In genomic region chr2:127414855-127415592, GRCh38 we compare ENCODE assay signal across 1 cellular context.
TF ChIP-seq lines count a peak whose summit lies in the region.

No MANE protein-coding gene starts in this region.

TF ChIP-seq in HepG2, 621 proteins besides CTCF, POLR2A, EP300 and RAD21 (continued from another document and continues in another):
- TF ChIP-seq, protein P1, sequence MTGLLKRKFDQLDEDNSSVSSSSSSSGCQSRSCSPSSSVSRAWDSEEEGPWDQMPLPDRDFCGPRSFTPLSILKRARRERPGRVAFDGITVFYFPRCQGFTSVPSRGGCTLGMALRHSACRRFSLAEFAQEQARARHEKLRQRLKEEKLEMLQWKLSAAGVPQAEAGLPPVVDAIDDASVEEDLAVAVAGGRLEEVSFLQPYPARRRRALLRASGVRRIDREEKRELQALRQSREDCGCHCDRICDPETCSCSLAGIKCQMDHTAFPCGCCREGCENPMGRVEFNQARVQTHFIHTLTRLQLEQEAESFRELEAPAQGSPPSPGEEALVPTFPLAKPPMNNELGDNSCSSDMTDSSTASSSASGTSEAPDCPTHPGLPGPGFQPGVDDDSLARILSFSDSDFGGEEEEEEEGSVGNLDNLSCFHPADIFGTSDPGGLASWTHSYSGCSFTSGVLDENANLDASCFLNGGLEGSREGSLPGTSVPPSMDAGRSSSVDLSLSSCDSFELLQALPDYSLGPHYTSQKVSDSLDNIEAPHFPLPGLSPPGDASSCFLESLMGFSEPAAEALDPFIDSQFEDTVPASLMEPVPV (CRISPR knock-in tag; IDR thresholded peaks at IDR 0.05): peak; percentile 79; the same call in 1 of the 2 replicates
- TF ChIP-seq POLR2AphosphoS2 (IDR thresholded peaks at IDR 0.05; ENCODE audit: low read depth, low read length): no peak
- no peak for TF ChIP-seq ZNF672 (CRISPR knock-in tag; IDR thresholded peaks at IDR 0.05)
- 0 out of 2 replicates have a peak, but pooled peaks have one; percentile 15 for TF ChIP-seq ZNF563 (CRISPR knock-in tag; IDR thresholded peaks at IDR 0.05)
- TF ChIP-seq ZNF691 (CRISPR knock-in tag; IDR thresholded peaks at IDR 0.05; ENCODE audit: borderline replicate concordance, low read depth): no peak; the same call in 1 of the 2 replicates
- TF ChIP-seq, protein P2, sequence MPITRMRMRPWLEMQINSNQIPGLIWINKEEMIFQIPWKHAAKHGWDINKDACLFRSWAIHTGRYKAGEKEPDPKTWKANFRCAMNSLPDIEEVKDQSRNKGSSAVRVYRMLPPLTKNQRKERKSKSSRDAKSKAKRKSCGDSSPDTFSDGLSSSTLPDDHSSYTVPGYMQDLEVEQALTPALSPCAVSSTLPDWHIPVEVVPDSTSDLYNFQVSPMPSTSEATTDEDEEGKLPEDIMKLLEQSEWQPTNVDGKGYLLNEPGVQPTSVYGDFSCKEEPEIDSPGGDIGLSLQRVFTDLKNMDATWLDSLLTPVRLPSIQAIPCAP (CRISPR knock-in tag; IDR thresholded peaks at IDR 0.05; ENCODE audit: low read depth): no peak
- no peak for TF ChIP-seq MED8 (CRISPR knock-in tag; IDR thresholded peaks at IDR 0.05; ENCODE audit: insufficient replicate concordance)
- TF ChIP-seq ZNF572 (CRISPR knock-in tag; IDR thresholded peaks at IDR 0.05): peak; percentile 86; the same call in 1 of the 2 replicates
- no peak for TF ChIP-seq ARID3A (IDR thresholded peaks at IDR 0.05; ENCODE audit: low read depth, low read length)
- no peak for TF ChIP-seq TRIM24 (CRISPR knock-in tag; IDR thresholded peaks at IDR 0.05)
- TF ChIP-seq PRDM10 (CRISPR knock-in tag; IDR thresholded peaks at IDR 0.05; ENCODE audit: low read depth): no peak; the same call in 1 of the 2 replicates
- peak; percentile 71 for TF ChIP-seq DPF2 (CRISPR knock-in tag; IDR thresholded peaks at IDR 0.05; ENCODE audit: borderline replicate concordance, low read depth)
- no peak for TF ChIP-seq PTBP1 (IDR thresholded peaks at IDR 0.05; ENCODE audit: low read depth, low read length, poor library complexity, severe bottlenecking)
- TF ChIP-seq ZNF7 (CRISPR knock-in tag; IDR thresholded peaks at IDR 0.05): no peak
- no peak for TF ChIP-seq THYN1 (CRISPR knock-in tag; IDR thresholded peaks at IDR 0.05; ENCODE audit: borderline replicate concordance, low read depth)
- no peak for TF ChIP-seq ZNF546 (CRISPR knock-in tag; conservative IDR thresholded peaks at IDR 0.05)
- peak; percentile 79 for TF ChIP-seq NCOA2 (CRISPR knock-in tag; IDR thresholded peaks at IDR 0.05)
- TF ChIP-seq MAFF (IDR thresholded peaks at IDR 0.05; ENCODE audit: low read depth, low read length): no peak
- TF ChIP-seq MAFK (conservative IDR thresholded peaks at IDR 0.05 in 1 of 2, IDR thresholded peaks at IDR 0.05 in 1 of 2; ENCODE audit: low read length in 2 of 2): no peak
- TF ChIP-seq, protein P3, sequence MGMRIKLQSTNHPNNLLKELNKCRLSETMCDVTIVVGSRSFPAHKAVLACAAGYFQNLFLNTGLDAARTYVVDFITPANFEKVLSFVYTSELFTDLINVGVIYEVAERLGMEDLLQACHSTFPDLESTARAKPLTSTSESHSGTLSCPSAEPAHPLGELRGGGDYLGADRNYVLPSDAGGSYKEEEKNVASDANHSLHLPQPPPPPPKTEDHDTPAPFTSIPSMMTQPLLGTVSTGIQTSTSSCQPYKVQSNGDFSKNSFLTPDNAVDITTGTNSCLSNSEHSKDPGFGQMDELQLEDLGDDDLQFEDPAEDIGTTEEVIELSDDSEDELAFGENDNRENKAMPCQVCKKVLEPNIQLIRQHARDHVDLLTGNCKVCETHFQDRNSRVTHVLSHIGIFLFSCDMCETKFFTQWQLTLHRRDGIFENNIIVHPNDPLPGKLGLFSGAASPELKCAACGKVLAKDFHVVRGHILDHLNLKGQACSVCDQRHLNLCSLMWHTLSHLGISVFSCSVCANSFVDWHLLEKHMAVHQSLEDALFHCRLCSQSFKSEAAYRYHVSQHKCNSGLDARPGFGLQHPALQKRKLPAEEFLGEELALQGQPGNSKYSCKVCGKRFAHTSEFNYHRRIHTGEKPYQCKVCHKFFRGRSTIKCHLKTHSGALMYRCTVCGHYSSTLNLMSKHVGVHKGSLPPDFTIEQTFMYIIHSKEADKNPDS (CRISPR knock-in tag; IDR thresholded peaks at IDR 0.05): no peak
- TF ChIP-seq RBAK (CRISPR knock-in tag; IDR thresholded peaks at IDR 0.05): no peak
- TF ChIP-seq ZNF766 (CRISPR knock-in tag; IDR thresholded peaks at IDR 0.05; ENCODE audit: borderline replicate concordance): no peak
- TF ChIP-seq ZNF547 (CRISPR knock-in tag; IDR thresholded peaks at IDR 0.05): no peak
- no peak for TF ChIP-seq ZFAT (CRISPR knock-in tag; conservative IDR thresholded peaks at IDR 0.05)
- peak; percentile 83 for TF ChIP-seq HDAC2 (CRISPR knock-in tag; IDR thresholded peaks at IDR 0.05)
- TF ChIP-seq ZNF746 (CRISPR knock-in tag; IDR thresholded peaks at IDR 0.05): peak; percentile 78
- TF ChIP-seq, protein P4, sequence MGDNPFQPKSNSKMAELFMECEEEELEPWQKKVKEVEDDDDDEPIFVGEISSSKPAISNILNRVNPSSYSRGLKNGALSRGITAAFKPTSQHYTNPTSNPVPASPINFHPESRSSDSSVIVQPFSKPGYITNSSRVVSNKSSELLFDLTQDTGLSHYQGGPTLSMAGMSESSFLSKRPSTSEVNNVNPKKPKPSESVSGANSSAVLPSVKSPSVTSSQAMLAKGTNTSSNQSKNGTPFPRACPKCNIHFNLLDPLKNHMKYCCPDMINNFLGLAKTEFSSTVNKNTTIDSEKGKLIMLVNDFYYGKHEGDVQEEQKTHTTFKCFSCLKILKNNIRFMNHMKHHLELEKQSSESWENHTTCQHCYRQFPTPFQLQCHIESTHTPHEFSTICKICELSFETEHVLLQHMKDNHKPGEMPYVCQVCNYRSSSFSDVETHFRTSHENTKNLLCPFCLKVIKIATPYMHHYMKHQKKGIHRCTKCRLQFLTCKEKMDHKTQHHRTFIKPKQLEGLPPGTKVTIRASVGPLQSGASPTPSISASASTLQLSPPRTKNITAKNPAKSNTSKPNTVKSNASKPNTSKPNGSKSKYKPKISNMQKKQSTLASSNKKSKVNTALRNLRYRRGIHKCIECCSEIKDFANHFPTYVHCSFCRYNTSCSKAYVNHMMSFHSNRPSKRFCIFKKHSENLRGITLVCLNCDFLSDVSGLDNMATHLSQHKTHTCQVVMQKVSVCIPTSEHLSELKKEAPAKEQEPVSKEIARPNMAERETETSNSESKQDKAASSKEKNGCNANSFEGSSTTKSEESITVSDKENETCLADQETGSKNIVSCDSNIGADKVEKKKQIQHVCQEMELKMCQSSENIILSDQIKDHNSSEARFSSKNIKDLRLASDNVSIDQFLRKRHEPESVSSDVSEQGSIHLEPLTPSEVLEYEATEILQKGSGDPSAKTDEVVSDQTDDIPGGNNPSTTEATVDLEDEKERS (CRISPR knock-in tag; IDR thresholded peaks at IDR 0.05): no peak; the same call in 1 of the 2 replicates
- TF ChIP-seq ZNF335 (CRISPR knock-in tag; IDR thresholded peaks at IDR 0.05): no peak
- no peak for TF ChIP-seq ZNF605 (CRISPR knock-in tag; IDR thresholded peaks at IDR 0.05)
- no peak for TF ChIP-seq PHF20 (CRISPR knock-in tag; IDR thresholded peaks at IDR 0.05)
- no peak for TF ChIP-seq ATF7-NPFF (CRISPR knock-in tag; IDR thresholded peaks at IDR 0.05; ENCODE audit: low read depth)
- no peak for TF ChIP-seq JDP2 (CRISPR knock-in tag; IDR thresholded peaks at IDR 0.05; ENCODE audit: borderline replicate concordance)
- peak; percentile 50; the same call in 1 of the 2 replicates for TF ChIP-seq HNF1B (CRISPR knock-in tag; IDR thresholded peaks at IDR 0.05)
- no peak for TF ChIP-seq CREB1 (IDR thresholded peaks at IDR 0.05)
- no peak for TF ChIP-seq CREB1 (CRISPR knock-in tag; IDR thresholded peaks at IDR 0.05)
- peak; percentile 87 for TF ChIP-seq MIER3 (CRISPR knock-in tag; IDR thresholded peaks at IDR 0.05; ENCODE audit: borderline replicate concordance)
- no peak for TF ChIP-seq ZSCAN5A (CRISPR knock-in tag; IDR thresholded peaks at IDR 0.05; ENCODE audit: borderline replicate concordance)
- TF ChIP-seq MXD3 (CRISPR knock-in tag; IDR thresholded peaks at IDR 0.05): no peak
- no peak for TF ChIP-seq CC2D1A (CRISPR knock-in tag; IDR thresholded peaks at IDR 0.05)
- TF ChIP-seq HNRNPLL (IDR thresholded peaks at IDR 0.05; ENCODE audit: low read depth, low read length, poor library complexity, severe bottlenecking): no peak
- peak; percentile 40 for TF ChIP-seq ZNF768 (CRISPR knock-in tag; IDR thresholded peaks at IDR 0.05)
- no peak; the same call in 1 of the 2 replicates for TF ChIP-seq SP4 (CRISPR knock-in tag; IDR thresholded peaks at IDR 0.05)
- TF ChIP-seq ZMYM3 (CRISPR knock-in tag; IDR thresholded peaks at IDR 0.05): peak; percentile 47; the same call in 1 of the 2 replicates
- TF ChIP-seq ZBTB25 (CRISPR knock-in tag; IDR thresholded peaks at IDR 0.05): peak; percentile 82
